ENCODE assay signal across 8 cellular contexts in genomic region chr2:19358242-19359020, GRCh38. TPM values are rescaled to one million over a fixed set of nuclear protein-coding genes. Genes with fewer than 3 reads are reported as not detected.
A peak's percentile ranks its signal among the peaks of the same experiment; 100 is the strongest.
DNase-seq lines count a peak whose midpoint lies in the region; ATAC-seq, FAIRE-seq and TF ChIP-seq lines count a peak whose summit lies in the region.

Gene OSR1 (minus strand): TSS chr2:19358623. CDS start chr2:19353805, 4,818 bp downstream.

- H3K4me1 Mint-ChIP-seq in astrocyte (ENCODE audit: low read depth, unreplicated experiment) = no peaks in the 10 kb centered on the region

- H3K36me3 ChIP-seq in astrocyte (ENCODE audit: insufficient read depth, low read length) = no peaks in the 10 kb centered on the region
- no peaks in the 10 kb centered on the region for H3K36me3 ChIP-seq in iPS-20b (ENCODE audit: insufficient read depth, low read depth, low read length)
- H3K36me3 ChIP-seq in skeletal muscle tissue (ENCODE audit: control insufficient read depth in 3 of 3, insufficient read depth in 3 of 3, low read length in 3 of 3) = no peaks in the 10 kb centered on the region

- no peak within 1 kb of the TSS for H3K27ac ChIP-seq in astrocyte (ENCODE audit: low read depth, low read length)
- no peak within 1 kb of the TSS for H3K27ac ChIP-seq in iPS-20b (ENCODE audit: low read length)
- peak within 1 kb of the TSS; percentile 55 for H3K27ac ChIP-seq in skeletal muscle tissue (ENCODE audit: low read depth, low read length)

- H3K4me3 Mint-ChIP-seq in astrocyte (ENCODE audit: unreplicated experiment) = peak within 1 kb of the TSS; percentile 77

- no peak for FAIRE-seq in astrocyte (lab: Jason Lieb, UNC)

- H3K79me2 ChIP-seq in astrocyte (ENCODE audit: insufficient read depth, low read length) = peaks cover 33% of the 10 kb centered on the region

- peak within 1 kb of the TSS; percentile 62 for H2AFZ ChIP-seq in astrocyte (ENCODE audit: low read depth, low read length)

- H3K36me3 Mint-ChIP-seq in astrocyte (ENCODE audit: low read depth, unreplicated experiment) = no peaks in the 10 kb centered on the region

- H3K9me3 Mint-ChIP-seq in astrocyte (ENCODE audit: unreplicated experiment) = peaks cover 28% of the 10 kb centered on the region

- H3K9me3 ChIP-seq in astrocyte (ENCODE audit: insufficient read depth, low read depth, low read length) = no peaks in the 10 kb centered on the region
- peaks cover 13% of the 10 kb centered on the region; the same call in 1 of the 2 replicates for H3K9me3 ChIP-seq in iPS-20b (ENCODE audit: insufficient read depth, low read depth, low read length)
- H3K9me3 ChIP-seq in skeletal muscle tissue (ENCODE audit: control insufficient read depth in 3 of 3, low read length in 3 of 3) = no peaks in the 10 kb centered on the region

- peaks cover 22% of the 10 kb centered on the region for H4K20me1 ChIP-seq in astrocyte (ENCODE audit: insufficient read depth, low read length)

- peaks cover 86% of the 10 kb centered on the region for H3K27me3 Mint-ChIP-seq in astrocyte (ENCODE audit: low read depth, unreplicated experiment)

- peak within 1 kb of the TSS; percentile 91 for H3K4me2 ChIP-seq in astrocyte (ENCODE audit: low read length)

- peaks cover 26% of the 10 kb centered on the region for H3K4me1 ChIP-seq in astrocyte (ENCODE audit: insufficient read depth, low read length)
- no peaks in the 10 kb centered on the region; the same call in 1 of the 2 replicates for H3K4me1 ChIP-seq in iPS-20b (ENCODE audit: insufficient read depth, low read length)
- H3K4me1 ChIP-seq in skeletal muscle tissue (ENCODE audit: control insufficient read depth in 3 of 3, insufficient read depth in 3 of 3, low read length in 3 of 3) = peaks cover 25 to 46% (median 39%) of the 10 kb centered on the region in 3 donors

- H3K27ac Mint-ChIP-seq in astrocyte (ENCODE audit: unreplicated experiment) = peak within 1 kb of the TSS; percentile 34

- H3K4me3 ChIP-seq in astrocyte (ENCODE audit: insufficient read depth, low read depth, low read length) (peak within 1 kb of the TSS; percentile 66), iPS-20b (ENCODE audit: low read length) (peak within 1 kb of the TSS; percentile 70), skeletal muscle tissue (ENCODE audit: low read length in 3 of 3) (peak within 1 kb of the TSS; percentile 83 to 86 (median 84))

- ATAC-seq in HG03521 (IDR thresholded peaks at IDR 0.05; ENCODE audit: unreplicated experiment) = no peak

- TF ChIP-seq CTCF in astrocyte (IDR thresholded peaks at IDR 0.05; ENCODE audit: insufficient read depth, low read depth, low read length) = no peak

- DNase-seq in ELF-1 (ENCODE audit: low read depth, low spot score) (peak; percentile 63), NCI-H128 (lab: John Stamatoyannopoulos, UW; ENCODE audit: unreplicated experiment) (peak; percentile 35), astrocyte (ENCODE audit: low read depth) (peak; percentile 37), NAMALWA (ENCODE audit: low spot score) (no peak), SHP77 (lab: John Stamatoyannopoulos, UW) (no peak)

- H3K9ac ChIP-seq in astrocyte (ENCODE audit: low read length) (peak within 1 kb of the TSS; percentile 72), iPS-20b (ENCODE audit: low read depth, low read length) (no peak within 1 kb of the TSS; the same call in 1 of the 2 replicates), skeletal muscle tissue (ENCODE audit: low read depth in 1 of 3, low read length in 3 of 3) (peak within 1 kb of the TSS; percentile 74 to 83 (median 77))

- peaks cover 77% of the 10 kb centered on the region for H3K27me3 ChIP-seq in astrocyte (ENCODE audit: insufficient read depth, low read length)
- H3K27me3 ChIP-seq in iPS-20b (ENCODE audit: insufficient read depth, low read length) = peaks cover 100% of the 10 kb centered on the region
- peaks cover 22 to 37% (median 37%) of the 10 kb centered on the region in 3 donors for H3K27me3 ChIP-seq in skeletal muscle tissue (ENCODE audit: control insufficient read depth in 3 of 3, insufficient read depth in 3 of 3, low read length in 3 of 3)

RNA-seq across cellular contexts. Expression of gene OSR1, which starts in this region (rescaled TPM):
- 0.31 and 1.0 TPM in 2 replicates for total RNA-seq in astrocyte
- 10.4 TPM for total RNA-seq in skeletal muscle tissue

Comparison
In these comparisons a context has a peak if more than half of its experiments do, and no peak if none do; other contexts are left out.
1. DNase-seq: peak in ELF-1 (single experiment), NCI-H128 (single experiment) and astrocyte (single experiment); none in NAMALWA (single experiment) and SHP77 (0 of 2).
2. Peak in every context shown above with its lines, with median percentiles within 50 percentile points of each other: H3K4me3 ChIP-seq.